In the genomic region with DNA sequence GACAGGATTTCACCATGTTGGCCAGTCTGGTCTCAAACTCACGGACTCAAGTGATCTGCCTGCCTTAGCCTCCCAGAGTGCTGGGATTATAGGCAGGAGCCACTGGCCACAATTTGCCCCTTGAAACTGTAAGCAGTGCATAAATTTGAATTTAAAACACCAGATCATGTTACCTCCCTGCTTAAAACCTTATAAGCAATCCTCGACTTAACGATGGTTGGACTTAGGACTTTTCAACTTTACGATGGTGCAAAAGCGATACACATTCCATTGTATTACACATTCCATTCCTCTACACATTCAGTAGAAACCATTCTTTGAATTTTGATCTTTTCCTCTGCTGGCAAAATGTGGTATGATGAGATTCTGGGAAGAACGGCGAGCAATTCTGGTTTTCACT, we compare ENCODE assay signal across 21 cellular contexts. TPM values are rescaled to one million over a fixed set of nuclear protein-coding genes. Genes with fewer than 3 reads are reported as not detected.
DNase-seq lines count a peak whose midpoint lies in the region; ATAC-seq, FAIRE-seq and TF ChIP-seq lines count a peak whose summit lies in the region.
"Had no signal": no experiment of that assay in that cellular context is flagged by ENCODE, and none has a peak within 500 bp of the region (broad histone marks: within the 10 kb centered on the region; RNA-seq: fewer than 3 reads in every experiment).

No MANE protein-coding gene starts in this region.

- intact Hi-C loops in HepG2 (cut with micrococcal nuclease; ENCODE audit: unreplicated experiment) (no loop called here), right lobe of liver (cut with DNase I) (no loop called here), left colon (cut with DNase I, micrococcal nuclease) (no loop called here)

- peaks cover 5% of the 10 kb centered on the region for H3K27me3 Mint-ChIP-seq in activated T-cell treated with anti-CD3 and anti-CD28 coated beads, Interleukin-2, amount 50 U/mL, for 24 hours

- TF ChIP-seq RAD21 in HepG2 (CRISPR knock-in tag; IDR thresholded peaks at IDR 0.05): no peak

- ATAC-seq in HepG2: peak; percentile 90
- no peak for ATAC-seq in right lobe of liver
- ATAC-seq in left colon: peak; percentile 97
- no peak for ATAC-seq in HG03025 (IDR thresholded peaks at IDR 0.05; ENCODE audit: low FRiP score, unreplicated experiment)
- ATAC-seq: CD8-positive, alpha-beta T cell; PC-3 had no signal

- no peaks in the 10 kb centered on the region for H3K79me2 ChIP-seq in HepG2 (ENCODE audit: insufficient read depth, low read length)

- H3K9me3 ChIP-seq in HepG2 (ENCODE audit: low read length) (no peaks in the 10 kb centered on the region), right lobe of liver (no peaks in the 10 kb centered on the region), WERI-Rb-1 (ENCODE audit: severe bottlenecking) (no peaks in the 10 kb centered on the region)
- H3K9me3 ChIP-seq: BLaER1 had no signal

- TF ChIP-seq POLR2A in HepG2 (IDR thresholded peaks at IDR 0.05; ENCODE audit: insufficient read depth in 1 of 2, low read depth in 2 of 2, low read length in 2 of 2) (no peak), right lobe of liver (IDR thresholded peaks at IDR 0.05) (no peak)

- peak overlapping the region; percentile 16; the same call in 1 of the 2 replicates for H3K4me2 ChIP-seq in HepG2 (ENCODE audit: low read depth, low read length)
- H3K4me2 ChIP-seq: BLaER1 had no signal

- in situ Hi-C loops in HepG2 (cut with HindIII; ENCODE audit: extremely low pct_ligation_motif_present, low pct_unique_long_range_greater_than_20kb): no loop called here

- no peaks in the 10 kb centered on the region for H3K9me3 Mint-ChIP-seq in activated T-cell treated with anti-CD3 and anti-CD28 coated beads, Interleukin-2, amount 50 U/mL, for 24 hours
- H3K9me3 Mint-ChIP-seq: CD8-positive, alpha-beta T cell had no signal

- DNase-seq in HepG2 (ENCODE audit: low spot score) (peak; percentile 83), right lobe of liver (no peak), NCI-H526 (lab: John Stamatoyannopoulos, UW) (peak; percentile 69 to 82), left colon (no peak), SHP77 (lab: John Stamatoyannopoulos, UW) (no peak), WERI-Rb-1 (no peak)
- DNase-seq in activated T-cell treated with anti-CD3 and anti-CD28 coated beads, Interleukin-2, amount 50 U/mL, for 24 hours: no peak
- DNase-seq: CD8-positive, alpha-beta T cell; DMS79 treated with DMSO at 0.1 percent for 48 hours; NCI-H1105 treated with DMSO at 0.1 percent for 48 hours; NCI-H1694; NCI-H82; PC-3; RPMI8226; SIG-M5 had no signal

- no peak overlapping the region for H3K4me3 ChIP-seq in HepG2 (replicated peaks in 1 of 3; ENCODE audit: insufficient read depth in 1 of 3, low read depth in 2 of 3, low read length in 3 of 3)
- H3K4me3 ChIP-seq in right lobe of liver: no peak overlapping the region
- no peak overlapping the region for H3K4me3 ChIP-seq in WERI-Rb-1 (ENCODE audit: low read depth, low read length)
- H3K4me3 ChIP-seq: BLaER1 had no signal

- no peak overlapping the region for H3K4me3 Mint-ChIP-seq in activated T-cell treated with anti-CD3 and anti-CD28 coated beads, Interleukin-2, amount 50 U/mL, for 24 hours
- H3K4me3 Mint-ChIP-seq: CD8-positive, alpha-beta T cell had no signal

- 12% methylated on average over 7 of the region's 7 CpGs for WGBS in HepG2 (ENCODE audit: low lambda C conversion rate)
- 86% methylated on average over 7 of the region's 7 CpGs for WGBS in right lobe of liver (ENCODE audit: insufficient coverage, low coverage, low lambda C conversion rate, missing lambda C conversion rate)

- CTCF ChIA-PET in HepG2 (lab: Yijun Ruan, JAX; ENCODE audit: low intra/inter-chr PET ratio, low total read pairs): no interaction called here

- no peak for TF ChIP-seq CTCF in HepG2 (CRISPR knock-in tag; IDR thresholded peaks at IDR 0.05)
- no peak for TF ChIP-seq CTCF in right lobe of liver (IDR thresholded peaks at IDR 0.05)
- no peak for TF ChIP-seq CTCF in WERI-Rb-1 (IDR thresholded peaks at IDR 0.05; ENCODE audit: low read depth, low read length)

- POLR2A ChIA-PET in HepG2 (lab: Yijun Ruan, JAX): no interaction called here

- H3K4me1 ChIP-seq in HepG2 (ENCODE audit: insufficient read depth, low read length) (peaks cover 11% of the 10 kb centered on the region), right lobe of liver (no peaks in the 10 kb centered on the region)
- H3K4me1 ChIP-seq: BLaER1 had no signal

- no peaks in the 10 kb centered on the region for H4K20me1 ChIP-seq in HepG2 (ENCODE audit: insufficient read depth, low read length)
- H4K20me1 ChIP-seq: BLaER1 had no signal

- H3K36me3 Mint-ChIP-seq in activated T-cell treated with anti-CD3 and anti-CD28 coated beads, Interleukin-2, amount 50 U/mL, for 24 hours (ENCODE audit: low read depth): no peaks in the 10 kb centered on the region
- H3K36me3 Mint-ChIP-seq: CD8-positive, alpha-beta T cell had no signal

- H3K27me3 ChIP-seq in HepG2 (ENCODE audit: control insufficient read depth in 1 of 2, insufficient read depth in 2 of 2, low read length in 2 of 2) (no peaks in the 10 kb centered on the region), right lobe of liver (no peaks in the 10 kb centered on the region), WERI-Rb-1 (ENCODE audit: insufficient read depth, low read depth, severe bottlenecking) (no peaks in the 10 kb centered on the region)
- H3K27me3 ChIP-seq: BLaER1 had no signal

- no peak overlapping the region for H3K27ac Mint-ChIP-seq in activated T-cell treated with anti-CD3 and anti-CD28 coated beads, Interleukin-2, amount 50 U/mL, for 24 hours
- H3K27ac Mint-ChIP-seq: CD8-positive, alpha-beta T cell had no signal

- BruUV-seq in HepG2 (replicated peaks; lab: Mats Ljungman, UMichigan): no TSS peak

- TF ChIP-seq EP300 in HepG2 (IDR thresholded peaks at IDR 0.05; ENCODE audit: low read depth in 2 of 2, low read length in 2 of 2) (no peak), HepG2 (CRISPR knock-in tag; IDR thresholded peaks at IDR 0.05; ENCODE audit: borderline replicate concordance) (no peak)

- H3K27ac ChIP-seq in HepG2 (ENCODE audit: extremely low read length, insufficient read depth, low read length) (no peak overlapping the region), right lobe of liver (no peak overlapping the region), WERI-Rb-1 (no peak overlapping the region)
- H3K27ac ChIP-seq: BLaER1, HL-60 had no signal

- no peak overlapping the region for H3K9ac ChIP-seq in HepG2 (ENCODE audit: insufficient read depth, low read depth, low read length)
- H3K9ac ChIP-seq: BLaER1 had no signal

- H3K36me3 ChIP-seq in HepG2 (replicated peaks in 1 of 2; ENCODE audit: control insufficient read depth in 1 of 2, insufficient read depth in 2 of 2, low read length in 2 of 2) (no peaks in the 10 kb centered on the region), right lobe of liver (no peaks in the 10 kb centered on the region), WERI-Rb-1 (no peaks in the 10 kb centered on the region)
- H3K36me3 ChIP-seq: BLaER1 had no signal

- no peak overlapping the region for H2AFZ ChIP-seq in HepG2 (ENCODE audit: low read length)

- peak; percentile 37 for FAIRE-seq in HepG2 (lab: Jason Lieb, UNC)
- FAIRE-seq: D721Med, H54, HTR-8/SVneo had no signal

- H3K4me1 Mint-ChIP-seq in activated T-cell treated with anti-CD3 and anti-CD28 coated beads, Interleukin-2, amount 50 U/mL, for 24 hours (ENCODE audit: low read depth): no peaks in the 10 kb centered on the region

RNA-seq across cellular contexts. Expression of a gene that starts 23.2 kb away (rescaled TPM):
- total RNA-seq in HepG2 (2016; rRNA removed; fragmentation: Illumina TruSeq; extraction: Trizol) (0.42 and 0.56 TPM in 2 replicates), right lobe of liver (under 1 TPM in 5 of 6 experiments, not detected in 1; 0.12 to 0.33 (median 0.16) TPM), left colon (1 to 10 TPM in 1 of 2 donors, under 1 TPM in 1; 0.98 to 2.5 TPM)
- 0.09 and 0.10 TPM in 2 replicates for total RNA-seq in HepG2 (2016; cell fraction: cytosol; rRNA removed; fragmentation: Illumina TruSeq; extraction: Trizol; ENCODE audit: low read depth)
- total RNA-seq in HepG2 (2016; cell fraction: insoluble cytoplasmic fraction; rRNA removed; fragmentation: Illumina TruSeq; extraction: Trizol): 0.54 and 0.67 TPM in 2 replicates
- 0.31 and 0.40 TPM in 2 replicates for total RNA-seq in HepG2 (2016; cell fraction: membrane; rRNA removed; fragmentation: Illumina TruSeq; extraction: Trizol)
- total RNA-seq in HepG2 (2016; cell fraction: nucleus; rRNA removed; fragmentation: Illumina TruSeq; extraction: Trizol): 0.38 and 0.47 TPM in 2 replicates
- polyA plus RNA-seq in HepG2 (2011; rRNA removed): 0.42 TPM in 2 replicates
- 0.18 and 0.27 TPM in 2 replicates for polyA plus RNA-seq in HepG2 (2011; cell fraction: cytosol; rRNA removed)
- polyA plus RNA-seq in HepG2 (2011; cell fraction: nucleus; rRNA removed): 0.83 and 1.6 TPM in 2 replicates
- polyA plus RNA-seq in HepG2 (2012): 0.05 and 0.23 TPM in 2 replicates
- 0.05 and 0.08 TPM in 2 replicates for polyA plus RNA-seq in HepG2 (2016; cell fraction: cytosol; fragmentation: Illumina TruSeq; extraction: Trizol; ENCODE audit: low read depth)
- 0.27 and 0.37 TPM in 2 replicates for polyA plus RNA-seq in HepG2 (2016; cell fraction: insoluble cytoplasmic fraction; fragmentation: Illumina TruSeq; extraction: Trizol; ENCODE audit: low read depth)
- polyA plus RNA-seq in HepG2 (2016; cell fraction: membrane; fragmentation: Illumina TruSeq; extraction: Trizol; ENCODE audit: low read depth): 0.09 and 0.10 TPM in 2 replicates
- 0.71 and 0.77 TPM in 2 replicates for polyA plus RNA-seq in HepG2 (2016; cell fraction: nucleus; fragmentation: Illumina TruSeq; extraction: Trizol; ENCODE audit: insufficient read depth, low read depth)
- 1.9 and 3.0 TPM in 2 replicates for polyA minus RNA-seq in HepG2 (2011; rRNA and poly(A)+ RNA removed; ENCODE audit: low replicate concordance)
- 0.49 and 0.97 TPM in 2 replicates for polyA minus RNA-seq in HepG2 (2011; cell fraction: cytosol; rRNA and poly(A)+ RNA removed)
- polyA minus RNA-seq in HepG2 (2011; cell fraction: nucleus; rRNA and poly(A)+ RNA removed): 1.4 and 2.2 TPM in 2 replicates

RNA-seq across cellular contexts. Expression of a gene that starts 46.9 kb away (rescaled TPM):
- total RNA-seq in HepG2 (2016; rRNA removed; fragmentation: Illumina TruSeq; extraction: Trizol): 2.3 and 3.1 TPM in 2 replicates
- total RNA-seq in HepG2 (2016; cell fraction: cytosol; rRNA removed; fragmentation: Illumina TruSeq; extraction: Trizol; ENCODE audit: low read depth): 0.79 and 1.5 TPM in 2 replicates
- 2.2 and 3.0 TPM in 2 replicates for total RNA-seq in HepG2 (2016; cell fraction: insoluble cytoplasmic fraction; rRNA removed; fragmentation: Illumina TruSeq; extraction: Trizol)
- total RNA-seq in HepG2 (2016; cell fraction: membrane; rRNA removed; fragmentation: Illumina TruSeq; extraction: Trizol): 1.4 and 1.5 TPM in 2 replicates
- 7.0 and 8.0 TPM in 2 replicates for total RNA-seq in HepG2 (2016; cell fraction: nucleus; rRNA removed; fragmentation: Illumina TruSeq; extraction: Trizol)
- 3.7 TPM in 2 replicates for polyA plus RNA-seq in HepG2 (2011; rRNA removed)
- polyA plus RNA-seq in HepG2 (2011; cell fraction: cytosol; rRNA removed): 1.2 and 1.8 TPM in 2 replicates
- polyA plus RNA-seq in HepG2 (2011; cell fraction: nucleus; rRNA removed): 6.6 and 7.5 TPM in 2 replicates
- polyA plus RNA-seq in HepG2 (2012): 3.3 and 3.4 TPM in 2 replicates
- 0.52 and 1.00 TPM in 2 replicates for polyA plus RNA-seq in HepG2 (2016; cell fraction: cytosol; fragmentation: Illumina TruSeq; extraction: Trizol; ENCODE audit: low read depth)
- 1.5 and 1.7 TPM in 2 replicates for polyA plus RNA-seq in HepG2 (2016; cell fraction: insoluble cytoplasmic fraction; fragmentation: Illumina TruSeq; extraction: Trizol; ENCODE audit: low read depth)
- 1.0 TPM in 2 replicates for polyA plus RNA-seq in HepG2 (2016; cell fraction: membrane; fragmentation: Illumina TruSeq; extraction: Trizol; ENCODE audit: low read depth)
- 5.5 and 6.3 TPM in 2 replicates for polyA plus RNA-seq in HepG2 (2016; cell fraction: nucleus; fragmentation: Illumina TruSeq; extraction: Trizol; ENCODE audit: insufficient read depth, low read depth)
- 2.1 and 3.3 TPM in 2 replicates for polyA minus RNA-seq in HepG2 (2011; rRNA and poly(A)+ RNA removed; ENCODE audit: low replicate concordance)
- polyA minus RNA-seq in HepG2 (2011; cell fraction: cytosol; rRNA and poly(A)+ RNA removed): 1.2 and 1.5 TPM in 2 replicates
- 18.9 and 22.9 TPM in 2 replicates for polyA minus RNA-seq in HepG2 (2011; cell fraction: nucleus; rRNA and poly(A)+ RNA removed)
- 1 to 10 TPM; 1.1 to 2.1 (median 1.7) TPM for total RNA-seq in right lobe of liver
- total RNA-seq in left colon: 1 to 10 TPM; 3.7 to 4.8 TPM

Comparison
In these comparisons a context has a peak if more than half of its experiments do, and no peak if none do; other contexts are left out.
1. ATAC-seq: peak in HepG2 (single experiment) and left colon (single experiment); none in right lobe of liver (0 of 4) and HG03025 (single experiment).
2. DNase-seq: peak in HepG2 (single experiment) and NCI-H526 (2 of 2); none in right lobe of liver (0 of 3), left colon (0 of 2), SHP77 (0 of 2), WERI-Rb-1 (single experiment) and activated T-cell treated with anti-CD3 and anti-CD28 coated beads, Interleukin-2, amount 50 U/mL, for 24 hours (single experiment).